In the genomic region with DNA sequence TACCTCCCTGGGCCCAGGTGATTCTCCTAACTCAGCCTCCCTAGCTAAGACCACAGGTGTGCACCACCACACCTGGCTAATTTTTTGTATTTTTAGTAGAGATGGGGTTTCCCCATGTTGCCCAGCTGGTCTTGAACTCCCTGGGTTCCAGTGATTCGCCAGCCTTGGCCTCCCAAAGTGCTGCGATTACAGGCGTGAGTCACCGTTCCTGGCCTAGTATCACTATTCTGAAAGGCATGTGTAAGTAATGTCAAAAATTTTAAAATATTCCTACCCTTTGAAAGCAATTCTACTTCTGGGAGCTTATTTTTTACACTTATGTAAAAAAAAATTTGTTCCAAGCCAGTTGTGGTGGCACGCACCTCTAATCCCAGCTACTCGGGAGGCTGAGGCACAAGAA, we compare ENCODE assay signal across 22 cellular contexts. TPM values are rescaled to one million over a fixed set of nuclear protein-coding genes. Genes with fewer than 3 reads are reported as not detected.
DNase-seq lines count a peak whose midpoint lies in the region; ATAC-seq and TF ChIP-seq lines count a peak whose summit lies in the region.
"Had no signal": no experiment of that assay in that cellular context is flagged by ENCODE, and none has a peak within 500 bp of the region (broad histone marks: within the 10 kb centered on the region; RNA-seq: fewer than 3 reads in every experiment).

No MANE protein-coding gene starts in this region.

- intact Hi-C loops in CD8-positive, alpha-beta T cell (cut with DNase I, micrococcal nuclease): no loop called here

- DNase-seq in AG04450 (ENCODE audit: low read depth, low spot score) (peak; percentile 7), HCEC 1CT (peak; percentile 7), astrocyte of the hippocampus (ENCODE audit: low read depth, low spot score) (peak; percentile 28), iris pigment epithelial cell (ENCODE audit: low read depth) (peak; percentile 69), G401 (ENCODE audit: low spot score) (no peak)
- DNase-seq in CD8-positive, alpha-beta T cell: no peak
- DNase-seq in activated T-cell treated with anti-CD3 and anti-CD28 coated beads, Interleukin-2, amount 50 U/mL, for 48 hours: no peak
- DNase-seq: activated naive CD8-positive, alpha-beta T cell treated with anti-CD3 and anti-CD28 coated beads for 36 hours; CD4-positive, CD25-positive, alpha-beta regulatory T cell; DMS153; foreskin melanocyte; kidney glomerular epithelial cell; NCI-H1105 treated with DMSO at 0.1 percent for 48 hours; NCI-H2107; NCI-H524 treated with DMSO at 0.1 percent for 48 hours; T-helper 9 cell had no signal

- peaks cover 2% of the 10 kb centered on the region for H3K27me3 Mint-ChIP-seq in CD8-positive, alpha-beta T cell (ENCODE audit: low read depth)
- H3K27me3 Mint-ChIP-seq: activated naive CD8-positive, alpha-beta T cell treated with anti-CD3 and anti-CD28 coated beads for 36 hours; CD4-positive, CD25-positive, alpha-beta regulatory T cell; dendritic cell treated with granulocyte-macrophage colony-stimulating factor and Interleukin-4, amounts not matched to agents 40 ng/mL and 50 ng/mL, for 4 days had no signal

- no peak overlapping the region for H3K27ac Mint-ChIP-seq in CD8-positive, alpha-beta T cell
- H3K27ac Mint-ChIP-seq: activated naive CD8-positive, alpha-beta T cell treated with anti-CD3 and anti-CD28 coated beads for 36 hours; activated T-helper 1 cell treated with anti-CD3 and anti-CD28 coated beads, Interleukin-12 subunit alpha, Interleukin-12 subunit beta, Interleukin-2, Interleukin-4 antibody, amounts not matched to agents 30 ng/mL and 10 ng/mL and 1 ng/mL, durations not matched to agents 14 hours and 24 hours and 36 hours; CD4-positive, CD25-positive, alpha-beta regulatory T cell; dendritic cell treated with granulocyte-macrophage colony-stimulating factor and Interleukin-4, amounts not matched to agents 40 ng/mL and 50 ng/mL, for 4 days; memory B cell had no signal

- H3K4me3 Mint-ChIP-seq in CD8-positive, alpha-beta T cell: no peak overlapping the region
- H3K4me3 Mint-ChIP-seq: activated naive CD8-positive, alpha-beta T cell treated with anti-CD3 and anti-CD28 coated beads for 36 hours; activated T-helper 1 cell treated with anti-CD3 and anti-CD28 coated beads, Interleukin-12 subunit alpha, Interleukin-12 subunit beta, Interleukin-2, Interleukin-4 antibody, amounts not matched to agents 30 ng/mL and 10 ng/mL and 1 ng/mL, durations not matched to agents 14 hours and 24 hours and 36 hours; CD4-positive, CD25-positive, alpha-beta regulatory T cell; dendritic cell treated with granulocyte-macrophage colony-stimulating factor and Interleukin-4, amounts not matched to agents 40 ng/mL and 50 ng/mL, for 4 days; memory B cell had no signal

- POLR2A ChIA-PET in AG04450 (lab: Yijun Ruan, JAX): no interaction called here
- POLR2A ChIA-PET in CD8-positive, alpha-beta T cell (lab: Charles Lee): no interaction called here

- CTCF ChIA-PET in AG04450 (lab: Charles Lee): interaction anchor here (0.6 to 0.8 kb wide), 2 partner anchors 131 to 194 kb away, joined by 3 read pairs; no protein-coding TSS in a partner anchor
- CTCF ChIA-PET in CD8-positive, alpha-beta T cell (lab: Charles Lee): no interaction called here

- in situ Hi-C loops in G401 (cut with HindIII; ENCODE audit: low sequenced_read_pairs): no loop called here

- no peak overlapping the region for H3K4me3 ChIP-seq in AG04450 (ENCODE audit: low read depth, low read length)
- no peak overlapping the region for H3K4me3 ChIP-seq in CD8-positive, alpha-beta T cell (ENCODE audit: low read depth, low read length)
- H3K4me3 ChIP-seq: suprapubic skin had no signal

- no peak overlapping the region for H3K27ac ChIP-seq in AG04450 (ENCODE audit: low read depth, low read length)
- H3K27ac ChIP-seq in CD8-positive, alpha-beta T cell (ENCODE audit: low read depth, low read length): no peak overlapping the region
- H3K27ac ChIP-seq: suprapubic skin had no signal

- no peaks in the 10 kb centered on the region for H3K27me3 ChIP-seq in AG04450 (ENCODE audit: control insufficient read depth, insufficient read depth, low read length)
- no peaks in the 10 kb centered on the region for H3K27me3 ChIP-seq in CD8-positive, alpha-beta T cell (ENCODE audit: insufficient read depth, low read length)
- H3K27me3 ChIP-seq: suprapubic skin had no signal

- no peaks in the 10 kb centered on the region for H3K4me1 ChIP-seq in CD8-positive, alpha-beta T cell (ENCODE audit: insufficient read depth, low read length)
- H3K4me1 ChIP-seq: suprapubic skin had no signal

- H3K9me3 Mint-ChIP-seq in CD8-positive, alpha-beta T cell: no peaks in the 10 kb centered on the region
- H3K9me3 Mint-ChIP-seq: activated naive CD8-positive, alpha-beta T cell treated with anti-CD3 and anti-CD28 coated beads for 36 hours; activated T-helper 1 cell treated with anti-CD3 and anti-CD28 coated beads, Interleukin-12 subunit alpha, Interleukin-12 subunit beta, Interleukin-2, Interleukin-4 antibody, amounts not matched to agents 30 ng/mL and 10 ng/mL and 1 ng/mL, durations not matched to agents 14 hours and 24 hours and 36 hours; dendritic cell treated with granulocyte-macrophage colony-stimulating factor and Interleukin-4, amounts not matched to agents 40 ng/mL and 50 ng/mL, for 4 days had no signal

- no peak for ATAC-seq in GM19023 (IDR thresholded peaks at IDR 0.05; ENCODE audit: unreplicated experiment)
- ATAC-seq in CD8-positive, alpha-beta T cell: no peak

- no peaks in the 10 kb centered on the region for H3K36me3 ChIP-seq in CD8-positive, alpha-beta T cell (ENCODE audit: insufficient read depth, low read length)
- H3K36me3 ChIP-seq: suprapubic skin had no signal

- no peak for TF ChIP-seq CTCF in AG04450 (IDR thresholded peaks at IDR 0.05; ENCODE audit: low read depth, low read length)
- TF ChIP-seq CTCF in CD8-positive, alpha-beta T cell (IDR thresholded peaks at IDR 0.05): no peak

- H3K36me3 Mint-ChIP-seq in CD8-positive, alpha-beta T cell: no peaks in the 10 kb centered on the region
- H3K36me3 Mint-ChIP-seq: activated naive CD8-positive, alpha-beta T cell treated with anti-CD3 and anti-CD28 coated beads for 36 hours; CD4-positive, CD25-positive, alpha-beta regulatory T cell; memory B cell had no signal

- no peaks in the 10 kb centered on the region for H3K9me3 ChIP-seq in AG04450 (ENCODE audit: control insufficient read depth, insufficient read depth, low read length)
- no peaks in the 10 kb centered on the region for H3K9me3 ChIP-seq in CD8-positive, alpha-beta T cell (ENCODE audit: low read length)
- H3K9me3 ChIP-seq: suprapubic skin had no signal

- no peaks in the 10 kb centered on the region for H3K4me1 Mint-ChIP-seq in CD8-positive, alpha-beta T cell (ENCODE audit: low read depth)
- H3K4me1 Mint-ChIP-seq: activated naive CD8-positive, alpha-beta T cell treated with anti-CD3 and anti-CD28 coated beads for 36 hours; CD4-positive, CD25-positive, alpha-beta regulatory T cell had no signal

RNA-seq across cellular contexts. Expression of a gene that starts 27.1 kb away (rescaled TPM):
- 42.8 and 44.0 TPM in 2 replicates for polyA plus RNA-seq in AG04450 (2011; rRNA removed)
- 47.7 and 60.4 TPM in 2 replicates for polyA minus RNA-seq in AG04450 (2011; rRNA and poly(A)+ RNA removed)
- 9.0 and 13.6 TPM in 2 replicates for total RNA-seq in G401 (2014; rRNA removed; shearing (Covaris generic))
- 10 to 100 TPM; 14.1 to 14.3 TPM for total RNA-seq in CD8-positive, alpha-beta T cell
- total RNA-seq: activated CD8-positive, alpha-beta memory T cell treated with anti-CD3 and anti-CD28 coated beads for 36 hours; activated T-helper 1 cell treated with anti-CD3 and anti-CD28 coated beads, Interleukin-12 subunit alpha, Interleukin-12 subunit beta, Interleukin-2, Interleukin-4 antibody, amounts not matched to agents 30 ng/mL and 10 ng/mL and 1 ng/mL, durations not matched to agents 14 hours and 24 hours and 36 hours had no signal

Comparison
In these comparisons a context has a peak if more than half of its experiments do, and no peak if none do; other contexts are left out.
1. DNase-seq: peak in AG04450 (single experiment), HCEC 1CT (single experiment), astrocyte of the hippocampus (single experiment) and iris pigment epithelial cell (single experiment); none in G401 (single experiment), CD8-positive, alpha-beta T cell (0 of 7) and activated T-cell treated with anti-CD3 and anti-CD28 coated beads, Interleukin-2, amount 50 U/mL, for 48 hours (0 of 2).